9 cellular contexts compared by ENCODE assay signal in the genomic region with DNA sequence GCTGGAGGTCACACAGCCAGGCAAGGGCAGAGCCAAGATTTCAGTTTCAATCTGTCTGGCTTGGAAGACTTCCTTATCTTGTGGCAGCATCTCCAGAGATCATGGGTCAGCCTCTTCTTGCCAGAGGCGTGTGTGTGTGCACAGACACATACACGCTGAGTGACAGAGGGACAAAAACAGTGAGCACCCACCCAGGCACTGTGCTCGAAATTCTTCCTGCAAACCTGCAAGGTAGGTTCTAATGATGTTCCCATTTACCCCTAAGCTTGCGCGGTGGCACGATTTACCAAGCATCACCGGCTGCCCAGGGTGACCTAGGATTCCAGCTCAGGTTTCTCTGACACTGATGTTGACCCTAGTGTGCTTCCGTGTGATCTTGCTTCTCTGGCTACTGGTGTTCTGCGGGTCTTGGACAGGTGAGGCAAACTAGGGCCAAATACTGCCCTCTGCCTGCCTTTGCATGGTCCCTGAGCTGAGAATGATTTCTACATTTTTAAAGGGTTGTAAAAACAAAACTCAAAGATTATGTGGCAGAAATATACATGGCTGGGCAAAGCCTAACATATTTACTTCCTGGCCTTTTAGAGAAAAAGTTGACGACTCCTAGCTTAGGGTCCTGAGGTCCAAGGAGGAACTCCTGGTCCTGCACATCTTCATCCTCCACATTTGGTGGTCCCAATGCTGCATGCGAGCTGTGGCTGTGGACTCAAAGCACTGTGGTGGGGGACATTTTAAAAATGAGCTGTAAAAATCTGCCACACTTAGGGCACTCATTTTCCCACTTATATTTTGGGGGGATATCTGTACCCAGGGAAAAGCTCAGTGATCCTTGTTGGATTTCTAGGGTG.
DNase-seq lines count a peak whose midpoint lies in the region; ATAC-seq and TF ChIP-seq lines count a peak whose summit lies in the region.
"Had no signal": no experiment of that assay in that cellular context is flagged by ENCODE, and none has a peak within 500 bp of the region (broad histone marks: within the 10 kb centered on the region; RNA-seq: fewer than 3 reads in every experiment).

No MANE protein-coding gene starts in this region.

- H2AFZ ChIP-seq in parathyroid adenoma: peak overlapping the region; percentile 85

- H3K27ac ChIP-seq in Peyer's patch (peak overlapping the region; percentile 86 to 94 (median 93)), parathyroid adenoma (peak overlapping the region; percentile 95)

- no peaks in the 10 kb centered on the region for H3K9me3 ChIP-seq in Peyer's patch
- no peaks in the 10 kb centered on the region for H3K9me3 ChIP-seq in parathyroid adenoma (ENCODE audit: control insufficient read depth, low read length)
- H3K9me3 ChIP-seq: adrenal gland had no signal

- ATAC-seq in HG03571 (IDR thresholded peaks at IDR 0.05; ENCODE audit: unreplicated experiment): no peak

- TF ChIP-seq POLR2A in Peyer's patch (IDR thresholded peaks at IDR 0.05): no peak

- peak overlapping the region; percentile 74 for H3K4me2 ChIP-seq in parathyroid adenoma (ENCODE audit: low read length)

- H3K4me3 ChIP-seq in Peyer's patch: peak overlapping the region in 3 of 4 donors; percentile 60 to 81 (median 77)
- peak overlapping the region; percentile 62 for H3K4me3 ChIP-seq in epithelial cell of esophagus (ENCODE audit: low read length)
- peak overlapping the region; percentile 65 for H3K4me3 ChIP-seq in parathyroid adenoma (ENCODE audit: low read depth, low read length)

- H3K79me2 ChIP-seq in parathyroid adenoma: no peaks in the 10 kb centered on the region

- no peaks in the 10 kb centered on the region for H3K27me3 ChIP-seq in Peyer's patch
- H3K27me3 ChIP-seq in parathyroid adenoma (ENCODE audit: control insufficient read depth, insufficient read depth, low read length): no peaks in the 10 kb centered on the region
- H3K27me3 ChIP-seq: adrenal gland had no signal

- TF ChIP-seq CTCF in Peyer's patch (IDR thresholded peaks at IDR 0.05): no peak
- TF ChIP-seq CTCF in epithelial cell of esophagus (IDR thresholded peaks at IDR 0.05; ENCODE audit: insufficient read depth, low read depth, low read length, missing control alignments): no peak
- peak; percentile 61 for TF ChIP-seq CTCF in parathyroid adenoma (IDR thresholded peaks at IDR 0.05)

- peaks cover 0 to 11% (median 4%) of the 10 kb centered on the region in 4 donors for H3K4me1 ChIP-seq in Peyer's patch
- peaks cover 20% of the 10 kb centered on the region for H3K4me1 ChIP-seq in parathyroid adenoma

- DNase-seq in NCI-H1694 treated with DMSO at 0.1 percent for 48 hours (lab: John Stamatoyannopoulos, UW): peak; percentile 14
- no peak for DNase-seq in NCI-H1694 (lab: John Stamatoyannopoulos, UW)
- no peak for DNase-seq in Peyer's patch
- DNase-seq in epithelial cell of esophagus (ENCODE audit: low read depth): peak; percentile 14
- DNase-seq in stimulated activated CD4-positive, alpha-beta T cell treated with anti-CD3 and anti-CD28 coated beads, Interleukin-12 subunit alpha, Interleukin-12 subunit beta, amount 100 ng/mL, for 4 hours: no peak
- no peak for DNase-seq in foreskin melanocyte

- H3K36me3 ChIP-seq in Peyer's patch (no peaks in the 10 kb centered on the region), parathyroid adenoma (ENCODE audit: control insufficient read depth, insufficient read depth, low read length) (no peaks in the 10 kb centered on the region)
- H3K36me3 ChIP-seq: adrenal gland had no signal

- peak overlapping the region; percentile 69 for H3K9ac ChIP-seq in parathyroid adenoma

Comparison
In these comparisons a context has a peak if more than half of its experiments do, and no peak if none do; other contexts are left out.
1. DNase-seq: peak in NCI-H1694 treated with DMSO at 0.1 percent for 48 hours (single experiment) and epithelial cell of esophagus (single experiment); none in NCI-H1694 (single experiment), Peyer's patch (0 of 3), stimulated activated CD4-positive, alpha-beta T cell treated with anti-CD3 and anti-CD28 coated beads, Interleukin-12 subunit alpha, Interleukin-12 subunit beta, amount 100 ng/mL, for 4 hours (single experiment) and foreskin melanocyte (single experiment).
2. Peak in every context shown above with its lines, with median percentiles within 50 percentile points of each other: H3K4me3 ChIP-seq.